Comparison of ENCODE assay signal across 27 cellular contexts in genomic region chr2:118470297-118470696, GRCh38.
"Had no signal": no experiment of that assay in that cellular context is flagged by ENCODE, and none has a peak within 500 bp of the region (broad histone marks: within the 10 kb centered on the region; RNA-seq: fewer than 3 reads in every experiment).

No MANE protein-coding gene starts in this region.

- H3K27me3 Mint-ChIP-seq: stimulated activated memory B cell treated with anti-CD40 and anti-IgM and Interleukin-4, amounts not matched to agents 10 μg/mL and 1 μg/mL and 100 μg/mL, for 72 hours had no signal

- H3K36me3 Mint-ChIP-seq: memory B cell; naive thymus-derived CD4-positive, alpha-beta T cell; natural killer cell treated with Interleukin-12 subunit alpha and Interleukin-12 subunit beta and Interleukin-15 and Interleukin-18, amount 100 ng/mL, for 72 hours; stimulated activated memory B cell treated with anti-CD40 and anti-IgM and Interleukin-4, amounts not matched to agents 10 μg/mL and 1 μg/mL and 100 μg/mL, for 72 hours; type B pancreatic cell had no signal

- H3K9me3 ChIP-seq: left lung, mucosa of descending colon, ovary, right atrium auricular region, right lobe of liver, tibial nerve, uterus had no signal

- H3K4me2 ChIP-seq: smooth muscle cell had no signal

- H3K27me3 ChIP-seq: ovary, right atrium auricular region, right lobe of liver, uterus had no signal

- H3K27ac ChIP-seq: left lung, ovary, right atrium auricular region, right lobe of liver, tibial nerve, uterus had no signal

- DNase-seq: hypothalamus; islet precursor cell; kidney glomerular epithelial cell; left cardiac atrium; left lung; midbrain; mucosa of descending colon; naive thymus-derived CD4-positive, alpha-beta T cell; ovary; right lobe of liver; stimulated activated CD4-positive, alpha-beta T cell treated with anti-CD3 and anti-CD28 coated beads, Interleukin-1b, Interleukin-23, amount 100 ng/mL, for 48 hours; stimulated activated CD4-positive, alpha-beta T cell treated with anti-CD3 and anti-CD28 coated beads, Interleukin-2, amount 100 ng/mL, for 48 hours; stimulated activated CD4-positive, alpha-beta T cell treated with anti-CD3 and anti-CD28 coated beads, Interleukin-4, amount 100 ng/mL, for 4 hours; stimulated activated CD8-positive, alpha-beta memory T cell treated with anti-CD3 and anti-CD28 coated beads, Interleukin-4, amount 100 ng/mL, for 48 hours; stimulated activated naive CD4-positive, alpha-beta T cell treated with Interleukin-2 at 50 U/mL for 16 hours; stimulated activated naive CD8-positive, alpha-beta T cell treated with anti-CD3 and anti-CD28 coated beads, Interleukin-15, amount 100 ng/mL, for 72 hours; substantia nigra; uterus had no signal

- ATAC-seq: left cardiac atrium; left lung; mucosa of descending colon; naive thymus-derived CD4-positive, alpha-beta T cell; natural killer cell treated with Interleukin-12 subunit alpha and Interleukin-12 subunit beta and Interleukin-15 and Interleukin-18, amount 100 ng/mL, for 72 hours; right lobe of liver; stimulated activated memory B cell treated with anti-CD40 and anti-IgM and Interleukin-4, amounts not matched to agents 10 μg/mL and 1 μg/mL and 100 μg/mL, for 72 hours; stimulated activated naive CD8-positive, alpha-beta T cell treated with anti-CD3 and anti-CD28 coated beads, Interleukin-15, amount 100 ng/mL, for 72 hours had no signal

- H3K4me1 ChIP-seq: left lung, right atrium auricular region, right lobe of liver, tibial nerve, uterus had no signal

- H3K9me3 Mint-ChIP-seq: memory B cell; naive thymus-derived CD4-positive, alpha-beta T cell; natural killer cell treated with Interleukin-12 subunit alpha and Interleukin-12 subunit beta and Interleukin-15 and Interleukin-18, amount 100 ng/mL, for 72 hours; stimulated activated memory B cell treated with anti-CD40 and anti-IgM and Interleukin-4, amounts not matched to agents 10 μg/mL and 1 μg/mL and 100 μg/mL, for 72 hours; stimulated activated naive CD8-positive, alpha-beta T cell treated with anti-CD3 and anti-CD28 coated beads, Interleukin-15, amount 100 ng/mL, for 72 hours; type B pancreatic cell had no signal

- H3K27ac Mint-ChIP-seq: memory B cell; naive thymus-derived CD4-positive, alpha-beta T cell; natural killer cell treated with Interleukin-12 subunit alpha and Interleukin-12 subunit beta and Interleukin-15 and Interleukin-18, amount 100 ng/mL, for 72 hours; progenitor cell of endocrine pancreas; stimulated activated memory B cell treated with anti-CD40 and anti-IgM and Interleukin-4, amounts not matched to agents 10 μg/mL and 1 μg/mL and 100 μg/mL, for 72 hours; stimulated activated naive CD8-positive, alpha-beta T cell treated with anti-CD3 and anti-CD28 coated beads, Interleukin-15, amount 100 ng/mL, for 72 hours; type B pancreatic cell had no signal

- H3K36me3 ChIP-seq: left lung, ovary, right atrium auricular region, right lobe of liver, tibial nerve, uterus had no signal

- H3K4me3 ChIP-seq: left lung, lung, mucosa of descending colon, ovary, right atrium auricular region, right lobe of liver, smooth muscle cell, tibial nerve, uterus had no signal

- H3K4me3 Mint-ChIP-seq: memory B cell; naive thymus-derived CD4-positive, alpha-beta T cell; natural killer cell treated with Interleukin-12 subunit alpha and Interleukin-12 subunit beta and Interleukin-15 and Interleukin-18, amount 100 ng/mL, for 72 hours; stimulated activated memory B cell treated with anti-CD40 and anti-IgM and Interleukin-4, amounts not matched to agents 10 μg/mL and 1 μg/mL and 100 μg/mL, for 72 hours; stimulated activated naive CD8-positive, alpha-beta T cell treated with anti-CD3 and anti-CD28 coated beads, Interleukin-15, amount 100 ng/mL, for 72 hours; type B pancreatic cell had no signal

- H3K4me1 Mint-ChIP-seq: memory B cell; naive thymus-derived CD4-positive, alpha-beta T cell; stimulated activated memory B cell treated with anti-CD40 and anti-IgM and Interleukin-4, amounts not matched to agents 10 μg/mL and 1 μg/mL and 100 μg/mL, for 72 hours; stimulated activated naive CD8-positive, alpha-beta T cell treated with anti-CD3 and anti-CD28 coated beads, Interleukin-15, amount 100 ng/mL, for 72 hours had no signal
